In the genomic region with DNA sequence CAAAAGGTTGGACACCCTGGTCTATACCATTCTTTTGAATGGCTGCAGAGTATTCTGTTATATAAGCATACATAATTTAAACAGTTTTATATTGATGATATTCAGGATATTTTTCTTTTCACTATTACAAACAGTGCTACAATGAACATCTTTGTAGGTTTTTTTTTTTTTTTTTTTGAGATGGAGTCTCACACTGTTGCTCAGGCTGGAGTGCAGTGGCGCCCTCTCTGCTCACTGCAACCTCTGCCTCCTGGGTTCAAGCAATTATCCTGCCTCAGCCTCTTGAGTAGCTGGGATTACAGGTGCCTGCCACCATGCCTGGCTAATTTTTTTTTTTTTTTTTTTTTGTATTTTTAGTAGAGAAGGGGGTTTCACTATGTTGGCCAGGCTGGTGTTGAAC, we compare ENCODE assay signal across 7 cellular contexts. TPM values are rescaled to one million over a fixed set of nuclear protein-coding genes. Genes with fewer than 3 reads are reported as not detected.
DNase-seq lines count a peak whose midpoint lies in the region; ATAC-seq and TF ChIP-seq lines count a peak whose summit lies in the region.
"Not testable (repeated sequence)": the region's sequence is repeated elsewhere in the genome, so short reads cannot be mapped to it uniquely, and the experiment has no call there.

No MANE protein-coding gene starts in this region.

- not testable (repeated sequence) for H4K91ac ChIP-seq in H9 (ENCODE audit: insufficient read length, low read depth, low read length)

- H3K36me3 ChIP-seq in GM23338 (ENCODE audit: insufficient read depth); endodermal cell (ENCODE audit: control insufficient read depth, insufficient read depth, low read length): not testable (repeated sequence)

- H3K4me1 ChIP-seq in GM23338 (ENCODE audit: insufficient read depth), result peaks cover 18% of the 10 kb centered on the region
- H3K4me1 ChIP-seq in H9 (ENCODE audit: insufficient read depth, low read length); endodermal cell (ENCODE audit: control insufficient read depth, insufficient read depth, low read length): not testable (repeated sequence)

- H4K5ac ChIP-seq in H9 (ENCODE audit: insufficient read length, low read depth, low read length), result not testable (repeated sequence)

- H2BK5ac ChIP-seq in H9 (ENCODE audit: insufficient read length, low read length), result not testable (repeated sequence)

- not testable (repeated sequence) for H3K9me3 ChIP-seq in H9 (ENCODE audit: control insufficient read depth, low read depth, low read length); endodermal cell (ENCODE audit: control insufficient read depth, low read length)

- not testable (repeated sequence) for H3K9me3 Mint-ChIP-seq in GM23338, H9, HFFc6, endodermal cell

- H3K36me3 Mint-ChIP-seq in GM23338 (ENCODE audit: low read depth); H9 (ENCODE audit: insufficient read depth in 1 of 3, low read depth in 3 of 3); HFFc6 (ENCODE audit: low read depth): not testable (repeated sequence)
- H3K36me3 Mint-ChIP-seq in endodermal cell (ENCODE audit: low read depth), result peaks cover 16% of the 10 kb centered on the region

- H2BK20ac ChIP-seq in H9 (ENCODE audit: low read depth, low read length, poor library complexity, severe bottlenecking), result not testable (repeated sequence)

- not testable (repeated sequence) for H3K4me3 Mint-ChIP-seq in GM23338, H9, HFFc6, endodermal cell

- H3K18ac ChIP-seq in H9 (ENCODE audit: insufficient read length, low read depth, low read length), result not testable (repeated sequence)

- not testable (repeated sequence) for H2BK120ac ChIP-seq in H9 (ENCODE audit: low read depth, low read length, poor library complexity, severe bottlenecking)

- H2AFZ ChIP-seq in GM23338; H9 (ENCODE audit: low read length): not testable (repeated sequence)

- H3K23me2 ChIP-seq in H9 (ENCODE audit: insufficient read length, low read depth, low read length, poor library complexity, severe bottlenecking), result not testable (repeated sequence)

- not testable (repeated sequence) for H3T11ph ChIP-seq in H9 (ENCODE audit: low read length)

- H3K4me3 ChIP-seq in GM23338; endodermal cell (ENCODE audit: low read length): not testable (repeated sequence)

- H3K4me1 Mint-ChIP-seq in GM23338, result peaks cover 16% of the 10 kb centered on the region
- H3K4me1 Mint-ChIP-seq in H9, result peaks cover 17 to 25% of the 10 kb centered on the region in 2 experiments
- peaks cover 31% of the 10 kb centered on the region for H3K4me1 Mint-ChIP-seq in HFFc6 (ENCODE audit: low read depth)
- peaks cover 13% of the 10 kb centered on the region for H3K4me1 Mint-ChIP-seq in endodermal cell

- H3K9ac ChIP-seq in H9 (ENCODE audit: extremely low read depth, insufficient read length, low read length); endodermal cell (ENCODE audit: extremely low read depth, low read length, poor library complexity, severe bottlenecking): not testable (repeated sequence)

- not testable (repeated sequence) for H4K8ac ChIP-seq in H9 (replicated peaks; ENCODE audit: insufficient read length, low read depth, low read length)

- H3K4ac ChIP-seq in H9 (ENCODE audit: low read depth, low read length), result not testable (repeated sequence)

- H4K20me1 ChIP-seq in GM23338 (replicated peaks; ENCODE audit: insufficient read depth); H9 (ENCODE audit: control insufficient read depth, insufficient read depth, insufficient read length): not testable (repeated sequence)

- not testable (repeated sequence) for H3K9me2 ChIP-seq in GM23338 (ENCODE audit: insufficient read depth)

- H3K27me3 Mint-ChIP-seq in GM23338 (ENCODE audit: insufficient read depth, low read depth, poor library complexity); H9 (ENCODE audit: low read depth); HFFc6 (ENCODE audit: insufficient read depth); endodermal cell (ENCODE audit: insufficient read depth): not testable (repeated sequence)

- H3K27ac ChIP-seq in 22Rv1, result peak overlapping the region; percentile 90
- H3K27ac ChIP-seq in GM23338 (ENCODE audit: low read depth), result 0 out of 2 replicates have a peak overlapping the region, but pooled peaks have one; percentile 67
- not testable (repeated sequence) for H3K27ac ChIP-seq in H9 (ENCODE audit: insufficient read length, low read depth, low read length); VCaP; endodermal cell (ENCODE audit: low read depth, low read length)

- not testable (repeated sequence) for H3K27me3 ChIP-seq in GM23338 (ENCODE audit: insufficient read depth); H9 (ENCODE audit: insufficient read depth, low read length); endodermal cell (ENCODE audit: control insufficient read depth, insufficient read depth, low read length, poor library complexity, severe bottlenecking)

- H2BK12ac ChIP-seq in H9 (ENCODE audit: insufficient read length, low read depth, low read length), result not testable (repeated sequence)

- peaks cover 89% of the 10 kb centered on the region for H3K79me2 ChIP-seq in GM23338 (replicated peaks; ENCODE audit: insufficient read depth)
- not testable (repeated sequence) for H3K79me2 ChIP-seq in H9 (ENCODE audit: insufficient read depth, low read length)

- TF ChIP-seq CTCF in 22Rv1 (IDR thresholded peaks at IDR 0.05), result peak; percentile 45
- peak; percentile 42 to 43; a peak in 3 of 4 replicates for TF ChIP-seq CTCF in GM23338 (conservative IDR thresholded peaks at IDR 0.05; ENCODE audit: low read depth in 2 of 2)
- peak; percentile 49 for TF ChIP-seq CTCF in H9 (conservative IDR thresholded peaks at IDR 0.05)
- peak; percentile 31 for TF ChIP-seq CTCF in HFFc6 (IDR thresholded peaks at IDR 0.05)
- 0 out of 2 replicates have a peak, but pooled peaks have one; percentile 12 for TF ChIP-seq CTCF in VCaP (conservative IDR thresholded peaks at IDR 0.05)
- peak; percentile 54 for TF ChIP-seq CTCF in endodermal cell (conservative IDR thresholded peaks at IDR 0.05)

- no CpG with 5 or more reads among the region's 1 CpG for WGBS in H9 (ENCODE audit: extremely low coverage, insufficient read length, low lambda C conversion rate)
- 93% methylated on average over 1 of the region's 1 CpG; no CpG with 5 or more reads in 1 of the 2 experiments for WGBS in endodermal cell (ENCODE audit: insufficient coverage in 1 of 2, insufficient read length in 1 of 2), 2 experiments

- not testable (repeated sequence) for H2AK5ac ChIP-seq in H9 (ENCODE audit: insufficient read length, low read length)

- ATAC-seq in GM23338, result peak; percentile 31; the same call in 1 of the 3 replicates

- not testable (repeated sequence) for H3K4me2 ChIP-seq in GM23338; H9 (ENCODE audit: insufficient read depth, insufficient read length, low read length)

- DNase-seq in GM23338 (ENCODE audit: low spot score); H9; HEK293T (ENCODE audit: extremely low spot score); HFFc6; endodermal cell: not testable (repeated sequence)

- H2BK15ac ChIP-seq in H9 (ENCODE audit: low read depth, low read length), result not testable (repeated sequence)

- H3K56ac ChIP-seq in H9 (ENCODE audit: insufficient read length, low read depth, low read length), result not testable (repeated sequence)

- CTCF ChIA-PET in HEK293T (lab: Yijun Ruan, JAX), result not testable (repeated sequence)

- H3K27ac Mint-ChIP-seq in GM23338, H9, HFFc6, endodermal cell: not testable (repeated sequence)

- POLR2A ChIA-PET in HEK293T (lab: Yijun Ruan, JAX), result not testable (repeated sequence)

- H3K14ac ChIP-seq in H9 (ENCODE audit: insufficient read depth, low read length), result not testable (repeated sequence)

- H3K23ac ChIP-seq in H9 (ENCODE audit: insufficient read length, low read depth, low read length), result not testable (repeated sequence)

- not testable (repeated sequence) for H3F3A ChIP-seq in GM23338 (replicated peaks; ENCODE audit: low read depth)

- not testable (repeated sequence) for H3K79me1 ChIP-seq in H9 (ENCODE audit: insufficient read depth, low read depth, low read length, poor library complexity, severe bottlenecking)

TF ChIP-seq in HEK293T, 16 proteins besides CTCF, POLR2A, EP300 and RAD21:
- TF ChIP-seq ZNF384 (IDR thresholded peaks at IDR 0.05), result peak; percentile 74

RNA-seq across cellular contexts. Expression of a gene that starts 5.6 kb away (rescaled TPM):
- total RNA-seq in GM23338 (2014; rRNA removed; shearing (Covaris generic)), result 44.9 and 52.1 TPM in 2 replicates
- 8.0 and 8.7 TPM in 2 replicates for polyA plus RNA-seq in GM23338 (2016; fragmentation: Nextera tagmentation; extraction: Ambion mirVana)
- total RNA-seq in H9 (2021), result 43.5 and 48.2 TPM in 2 replicates
- total RNA-seq in HFFc6 (2021; fragmentation: NEBNext Ultra II Directional; extraction: Animal tissue kit (Norgen Biotek cat#: 25700)), result 10 to 100 TPM; 18.2 to 21.4 (median 19.7) TPM
- total RNA-seq in endodermal cell, result 10 to 100 TPM; 53.9 to 57.2 TPM
- 35.5 TPM for polyA plus RNA-seq in endodermal cell (2013, experiment 1 of 2)
- polyA plus RNA-seq in endodermal cell (2013, experiment 2 of 2), result 30.9 TPM

RNA-seq across cellular contexts. Expression of a gene that starts 51.8 kb away (rescaled TPM):
- total RNA-seq in GM23338 (2014; rRNA removed; shearing (Covaris generic)), result 3.1 and 6.1 TPM in 2 replicates
- 2.2 and 2.3 TPM in 2 replicates for polyA plus RNA-seq in GM23338 (2016; fragmentation: Nextera tagmentation; extraction: Ambion mirVana)
- total RNA-seq in H9 (2021), result 5.6 and 6.1 TPM in 2 replicates
- 10 to 100 TPM; 45.9 to 56.5 (median 49.5) TPM for total RNA-seq in HFFc6 (2021; fragmentation: NEBNext Ultra II Directional; extraction: Animal tissue kit (Norgen Biotek cat#: 25700))
- total RNA-seq in endodermal cell, result 10 to 100 TPM; 21.1 to 22.7 TPM
- polyA plus RNA-seq in endodermal cell (2013, experiment 1 of 2), result 28.0 TPM
- polyA plus RNA-seq in endodermal cell (2013, experiment 2 of 2), result 30.0 TPM
